In the genomic region with DNA sequence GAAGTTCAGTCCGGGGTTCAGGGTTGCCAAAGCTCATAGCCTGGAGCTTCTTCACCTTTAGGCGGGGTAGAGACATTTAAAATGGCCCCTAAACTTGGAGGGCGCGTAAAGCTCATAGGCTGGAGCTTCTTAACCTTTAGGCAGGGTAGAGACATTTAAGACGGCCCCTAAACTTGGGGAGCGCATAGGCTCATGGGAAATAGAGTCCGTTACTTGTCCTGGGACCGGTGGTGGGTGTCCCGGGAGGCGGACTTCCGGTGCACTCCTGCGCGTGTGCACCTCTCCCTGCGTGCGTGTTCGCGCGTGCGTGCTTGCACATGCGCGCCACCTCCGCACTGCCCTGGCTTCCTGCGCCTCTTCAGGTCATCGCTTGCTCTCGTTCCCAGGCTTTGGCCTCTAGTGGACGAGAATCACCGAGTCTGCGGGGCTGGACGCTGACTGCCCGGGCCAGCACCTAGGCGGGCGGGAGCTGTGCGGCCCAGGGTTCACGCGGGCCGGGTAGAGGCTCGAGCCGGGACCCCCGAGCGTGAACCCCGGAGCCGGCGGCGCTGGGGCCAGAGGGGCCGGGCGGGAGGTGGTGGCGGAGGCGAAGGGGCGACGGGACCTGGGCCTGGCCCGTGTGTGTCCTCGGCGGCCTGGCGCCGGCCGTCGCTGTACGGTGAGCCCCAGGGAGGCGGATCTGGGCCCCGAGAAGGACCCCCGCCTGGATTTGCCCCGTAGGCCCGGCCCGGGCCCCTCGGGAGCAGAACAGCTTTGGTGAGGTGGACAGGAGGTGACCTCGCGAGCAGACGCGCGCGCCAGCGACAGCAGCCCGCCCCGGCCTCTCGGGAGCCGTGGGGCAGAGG, we compare ENCODE assay signal across 8 cellular contexts. TPM values are rescaled to one million over a fixed set of nuclear protein-coding genes. Genes with fewer than 3 reads are reported as not detected.
DNase-seq lines count a peak whose midpoint lies in the region; ATAC-seq and TF ChIP-seq lines count a peak whose summit lies in the region.
"Not testable (repeated sequence)": the region's sequence is repeated elsewhere in the genome, so short reads cannot be mapped to it uniquely, and the experiment has no call there.

No MANE protein-coding gene starts in this region.

- not testable (repeated sequence) for H3K27me3 ChIP-seq in right cardiac atrium (ENCODE audit: control insufficient read depth, insufficient read depth); vagina

- peak in 1 of 3 experiments; percentile 10 for TF ChIP-seq CTCF in vagina (IDR thresholded peaks at IDR 0.05)

- under 1% methylated on average over 72 of the region's 76 CpGs for WGBS in right cardiac atrium

- TF ChIP-seq POLR2A in GM15510 (IDR thresholded peaks at IDR 0.05; ENCODE audit: borderline replicate concordance, extremely low read depth, insufficient read length) = peak; percentile 71
- TF ChIP-seq POLR2A in vagina (IDR thresholded peaks at IDR 0.05) = not testable (repeated sequence)

- H3K4me1 ChIP-seq in right cardiac atrium (ENCODE audit: control insufficient read depth, insufficient read depth, low read length); vagina: not testable (repeated sequence)

- peak overlapping the region; percentile 31 for H3K27ac ChIP-seq in angular gyrus (ENCODE audit: low read depth, low read length)
- peak overlapping the region; percentile 74 for H3K27ac ChIP-seq in right cardiac atrium (ENCODE audit: low read length)
- H3K27ac ChIP-seq in vagina = peak overlapping the region; percentile 82

- intact Hi-C loops in right cardiac atrium (cut with DNase I); vagina (cut with DNase I): not testable (repeated sequence)

- H3K4me3 ChIP-seq in right cardiac atrium (ENCODE audit: low read length) (peak overlapping the region; percentile 66), vagina (peak overlapping the region; percentile 68 to 89)

- not testable (repeated sequence) for H3K36me3 ChIP-seq in vagina

- peak; percentile 94 for DNase-seq in NCI-H146 treated with DMSO at 0.1 percent for 48 hours (lab: John Stamatoyannopoulos, UW; ENCODE audit: unreplicated experiment)
- DNase-seq in T-helper 1 cell = peak; percentile 87 to 99 (median 90)
- peak; percentile 97 to 99 (median 98) for DNase-seq in right cardiac atrium
- peak; percentile 94 for DNase-seq in pulmonary artery endothelial cell (ENCODE audit: low read depth, low spot score)
- peak; percentile 97 to 98 for DNase-seq in vagina (ENCODE audit: extremely low spot score in 2 of 2)

- H3K9me3 ChIP-seq in right cardiac atrium (ENCODE audit: control insufficient read depth, low read length); vagina: not testable (repeated sequence)

- peak; percentile 99 for ATAC-seq in HG02884 (IDR thresholded peaks at IDR 0.05; ENCODE audit: unreplicated experiment)
- peak; percentile 100 for ATAC-seq in right cardiac atrium

RNA-seq across cellular contexts. Expression of gene SPDYE6, which starts 7.5 kb away (rescaled TPM):
- not detected for total RNA-seq in right cardiac atrium
- 0.18 TPM for polyA plus RNA-seq in right cardiac atrium
- not detected in 2 replicates for total RNA-seq in pulmonary artery endothelial cell
- not detected for total RNA-seq in vagina

RNA-seq across cellular contexts. Expression of gene PRKRIP1, which starts 32.4 kb away (rescaled TPM):
- total RNA-seq in right cardiac atrium (10 to 100 TPM; 14.6 to 20.5 (median 15.3) TPM), pulmonary artery endothelial cell (13.8 and 14.3 TPM in 2 replicates), vagina (17.4 TPM)
- polyA plus RNA-seq in right cardiac atrium = 17.7 TPM

Comparison
In these comparisons a context has a peak if more than half of its experiments do, and no peak if none do; other contexts are left out.
1. Peak in every context shown above with its lines: DNase-seq, ATAC-seq, H3K4me3 ChIP-seq and H3K27ac ChIP-seq.
2. H3K27ac ChIP-seq: peak in every context shown above with its lines; median percentile 82 in vagina; 74 in right cardiac atrium; 31 in angular gyrus.